Comparison of ENCODE assay signal across 1 cellular context in genomic region chr6:119140471-119141165, GRCh38.
TF ChIP-seq lines count a peak whose summit lies in the region.

No MANE protein-coding gene starts in this region.

TF ChIP-seq in H1, 55 proteins besides CTCF, POLR2A, EP300 and RAD21:
- TF ChIP-seq SIN3A (conservative IDR thresholded peaks at IDR 0.05 in 1 of 2, IDR thresholded peaks at IDR 0.05 in 1 of 2; ENCODE audit: low read depth in 1 of 2, low read length in 2 of 2) (no peak), RFX5 (IDR thresholded peaks at IDR 0.05; ENCODE audit: borderline replicate concordance, low read depth, low read length) (no peak), CBX8 (IDR thresholded peaks at IDR 0.05; ENCODE audit: borderline replicate concordance, low read depth, low read length) (no peak), NRF1 (IDR thresholded peaks at IDR 0.05; ENCODE audit: low read depth, low read length) (no peak), CEBPB (IDR thresholded peaks at IDR 0.05; ENCODE audit: low read depth, low read length) (no peak), EGR1 (IDR thresholded peaks at IDR 0.05; ENCODE audit: borderline replicate concordance, low read depth, low read length) (no peak), ATF3 (IDR thresholded peaks at IDR 0.05; ENCODE audit: insufficient read depth, low read depth, low read length) (no peak), PHF8 (conservative IDR thresholded peaks at IDR 0.05; ENCODE audit: low read depth, low read length) (no peak), HDAC6 (IDR thresholded peaks at IDR 0.05; ENCODE audit: low read depth, low read length) (no peak)
